18 cellular contexts compared by ENCODE assay signal in the genomic region with DNA sequence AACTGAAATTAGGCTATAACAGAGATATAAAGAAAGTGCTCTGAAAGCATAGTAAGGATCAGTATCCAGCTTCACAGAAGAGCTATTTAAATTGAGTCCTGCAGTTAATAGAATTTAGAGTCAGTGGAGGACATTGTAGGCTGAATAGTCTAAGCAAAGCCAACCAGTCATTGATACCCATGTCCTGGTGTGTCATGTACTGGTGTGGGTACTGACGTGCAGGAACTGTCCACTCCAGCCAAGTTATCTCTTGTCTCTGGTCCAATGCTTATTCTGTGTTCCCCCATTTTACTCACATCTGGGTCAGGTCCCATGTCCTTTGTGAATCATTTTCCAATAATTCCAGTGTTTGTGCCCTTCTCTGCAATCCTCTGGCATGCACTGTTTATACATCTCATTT.
DNase-seq lines count a peak whose midpoint lies in the region; ATAC-seq and TF ChIP-seq lines count a peak whose summit lies in the region.
"Had no signal": no experiment of that assay in that cellular context is flagged by ENCODE, and none has a peak within 500 bp of the region (broad histone marks: within the 10 kb centered on the region; RNA-seq: fewer than 3 reads in every experiment).

No MANE protein-coding gene starts in this region.

- no peaks in the 10 kb centered on the region for H3K9me3 Mint-ChIP-seq in HFFc6
- H3K9me3 Mint-ChIP-seq in GM23338, result no peaks in the 10 kb centered on the region
- H3K9me3 Mint-ChIP-seq: activated naive CD4-positive, alpha-beta T cell treated with anti-CD3 and anti-CD28 coated beads for 36 hours had no signal

- H2AFZ ChIP-seq in MM.1S (ENCODE audit: low read length), result no peak overlapping the region
- no peak overlapping the region for H2AFZ ChIP-seq in GM23338
- H2AFZ ChIP-seq: hepatocyte had no signal

- TF ChIP-seq POLR2A in body of pancreas (IDR thresholded peaks at IDR 0.05) (no peak), heart left ventricle (IDR thresholded peaks at IDR 0.05) (no peak)

- H3K36me3 ChIP-seq in body of pancreas (replicated peaks in 1 of 2; ENCODE audit: insufficient read depth in 1 of 2, low read depth in 2 of 2) (peaks cover 0 to 20% of the 10 kb centered on the region in 2 donors), heart left ventricle (peaks cover 0 to 99% (median 92%) of the 10 kb centered on the region in 9 donors), rectal smooth muscle tissue (ENCODE audit: control insufficient read depth, insufficient read depth, low read length) (peaks cover 38% of the 10 kb centered on the region), MM.1S (replicated peaks; ENCODE audit: insufficient read depth, low read length) (peaks cover 20% of the 10 kb centered on the region), GM23338 (ENCODE audit: insufficient read depth) (peaks cover 60% of the 10 kb centered on the region), BE2C (no peaks in the 10 kb centered on the region)

- intact Hi-C loops in body of pancreas (cut with DNase I), result no loop called here
- intact Hi-C loops in heart left ventricle (cut with DNase I), result loop anchor here in 1 of 10 donors (10.0 kb wide), 1 partner anchor 50 kb away; no protein-coding TSS in a partner anchor

- TF ChIP-seq CTCF in HFFc6 (IDR thresholded peaks at IDR 0.05), result no peak
- TF ChIP-seq CTCF in body of pancreas (IDR thresholded peaks at IDR 0.05), result no peak
- TF ChIP-seq CTCF in heart left ventricle (IDR thresholded peaks at IDR 0.05), result no peak
- no peak for TF ChIP-seq CTCF in MM.1S (IDR thresholded peaks at IDR 0.05; ENCODE audit: low read length)
- TF ChIP-seq CTCF in GM23338 (conservative IDR thresholded peaks at IDR 0.05; ENCODE audit: low read depth in 2 of 2), result no peak
- TF ChIP-seq CTCF in BE2C (IDR thresholded peaks at IDR 0.05; ENCODE audit: low read depth, low read length), result no peak

- H3K79me2 ChIP-seq in MM.1S (ENCODE audit: low read length), result peaks cover 5% of the 10 kb centered on the region; the same call in 1 of the 2 replicates
- no peaks in the 10 kb centered on the region for H3K79me2 ChIP-seq in GM23338 (replicated peaks; ENCODE audit: insufficient read depth)

- H3K4me3 Mint-ChIP-seq in HFFc6 (no peak overlapping the region), GM23338 (no peak overlapping the region)
- H3K4me3 Mint-ChIP-seq: activated naive CD4-positive, alpha-beta T cell treated with anti-CD3 and anti-CD28 coated beads for 36 hours had no signal

- H3K27ac Mint-ChIP-seq in HFFc6, result peak overlapping the region; percentile 21
- no peak overlapping the region for H3K27ac Mint-ChIP-seq in GM23338
- H3K27ac Mint-ChIP-seq: activated naive CD4-positive, alpha-beta T cell treated with anti-CD3 and anti-CD28 coated beads for 36 hours had no signal

- H3K9ac ChIP-seq in rectal smooth muscle tissue (ENCODE audit: low read length) (no peak overlapping the region), MM.1S (ENCODE audit: low read length) (no peak overlapping the region)
- H3K9ac ChIP-seq: BLaER1 had no signal

- H3K27ac ChIP-seq in body of pancreas, result no peak overlapping the region
- H3K27ac ChIP-seq in heart left ventricle, result peak overlapping the region in 4 of 12 donors; percentile 6 to 46 (median 29)
- H3K27ac ChIP-seq in rectal smooth muscle tissue (ENCODE audit: low read depth, low read length), result peak overlapping the region; percentile 25
- no peak overlapping the region for H3K27ac ChIP-seq in MM.1S (ENCODE audit: low read length)
- no peak overlapping the region for H3K27ac ChIP-seq in GM23338 (ENCODE audit: low read depth)
- H3K27ac ChIP-seq: BLaER1, hepatocyte, Peyer's patch, VCaP had no signal

- H3K4me3 ChIP-seq in body of pancreas (no peak overlapping the region), heart left ventricle (no peak overlapping the region), rectal smooth muscle tissue (ENCODE audit: low read length) (no peak overlapping the region), MM.1S (ENCODE audit: low read length) (no peak overlapping the region), GM23338 (no peak overlapping the region), BE2C (ENCODE audit: low read depth, low read length) (no peak overlapping the region)
- H3K4me3 ChIP-seq: BLaER1, hepatocyte, Peyer's patch had no signal

- WGBS in body of pancreas, 2 donors, result 22 to 40% methylated on average over 1 of the region's 1 CpG
- 35 to 56% (median 42%) methylated on average over 1 of the region's 1 CpG for WGBS in heart left ventricle, 4 donors

- ATAC-seq in body of pancreas (peak; percentile 50), heart left ventricle (peak; percentile 93 to 98 (median 95)), GM23338 (no peak)

- H3K9me3 ChIP-seq in body of pancreas, result no peaks in the 10 kb centered on the region
- no peaks in the 10 kb centered on the region for H3K9me3 ChIP-seq in heart left ventricle
- H3K9me3 ChIP-seq in MM.1S (replicated peaks; ENCODE audit: insufficient read depth, low read length), result no peaks in the 10 kb centered on the region
- no peaks in the 10 kb centered on the region for H3K9me3 ChIP-seq in BE2C
- H3K9me3 ChIP-seq: BLaER1, Peyer's patch had no signal

- H3K4me1 ChIP-seq in body of pancreas (peaks cover 31% of the 10 kb centered on the region), heart left ventricle (peaks cover 0 to 25% (median 9%) of the 10 kb centered on the region in 12 donors), rectal smooth muscle tissue (ENCODE audit: control insufficient read depth, insufficient read depth, low read length) (peaks cover 13% of the 10 kb centered on the region), MM.1S (ENCODE audit: low read length) (no peaks in the 10 kb centered on the region), GM23338 (ENCODE audit: insufficient read depth) (no peaks in the 10 kb centered on the region), BE2C (no peaks in the 10 kb centered on the region)
- H3K4me1 ChIP-seq: Peyer's patch had no signal

- DNase-seq in HFFc6 (no peak), body of pancreas (peak in 2 of 4 donors; percentile 22 to 29), heart left ventricle (no peak), MM.1S (no peak), NCI-H1694 treated with DMSO at 0.1 percent for 48 hours (lab: John Stamatoyannopoulos, UW) (no peak), GM23338 (ENCODE audit: low spot score) (no peak), BE2C (no peak)
- DNase-seq: activated naive CD4-positive, alpha-beta T cell treated with anti-CD3 and anti-CD28 coated beads for 36 hours; DMS 273 treated with DMSO at 0.1 percent for 48 hours; HCEC 1CT; kidney glomerular epithelial cell; MV-4-11; NCI-H2107; Peyer's patch had no signal

- H3K4me2 ChIP-seq in MM.1S (ENCODE audit: low read depth, low read length) (no peak overlapping the region), GM23338 (no peak overlapping the region)
- H3K4me2 ChIP-seq: BLaER1, hepatocyte had no signal

- H3K4me1 Mint-ChIP-seq in HFFc6 (ENCODE audit: low read depth), result peaks cover 47% of the 10 kb centered on the region
- H3K4me1 Mint-ChIP-seq in GM23338, result no peaks in the 10 kb centered on the region

- H4K20me1 ChIP-seq in MM.1S (ENCODE audit: insufficient read depth, low read length) (no peaks in the 10 kb centered on the region), GM23338 (replicated peaks; ENCODE audit: insufficient read depth) (peaks cover 3% of the 10 kb centered on the region; the same call in 1 of the 2 replicates)
- H4K20me1 ChIP-seq: BLaER1 had no signal

- no peaks in the 10 kb centered on the region for H3K27me3 Mint-ChIP-seq in HFFc6 (ENCODE audit: insufficient read depth)
- peaks cover 2% of the 10 kb centered on the region for H3K27me3 Mint-ChIP-seq in GM23338 (ENCODE audit: insufficient read depth, low read depth, poor library complexity)

- H3F3A ChIP-seq in MM.1S (ENCODE audit: insufficient read depth, low read length), result no peaks in the 10 kb centered on the region
- no peaks in the 10 kb centered on the region for H3F3A ChIP-seq in GM23338 (replicated peaks; ENCODE audit: low read depth)

- H3K9me2 ChIP-seq in MM.1S (replicated peaks; ENCODE audit: insufficient read depth, low read length) (no peaks in the 10 kb centered on the region), GM23338 (ENCODE audit: insufficient read depth) (no peaks in the 10 kb centered on the region)

- H3K27me3 ChIP-seq in body of pancreas (no peaks in the 10 kb centered on the region), heart left ventricle (no peaks in the 10 kb centered on the region), rectal smooth muscle tissue (ENCODE audit: control insufficient read depth, insufficient read depth, low read length) (no peaks in the 10 kb centered on the region), MM.1S (replicated peaks; ENCODE audit: insufficient read depth, low read length) (no peaks in the 10 kb centered on the region), GM23338 (ENCODE audit: insufficient read depth) (no peaks in the 10 kb centered on the region), BE2C (no peaks in the 10 kb centered on the region)
- H3K27me3 ChIP-seq: BLaER1, hepatocyte, Peyer's patch had no signal

- H3K36me3 Mint-ChIP-seq in HFFc6 (ENCODE audit: low read depth) (peaks cover 55% of the 10 kb centered on the region), GM23338 (ENCODE audit: low read depth) (peaks cover 79% of the 10 kb centered on the region)

TF ChIP-seq in GM23338, 12 proteins besides CTCF, POLR2A, EP300 and RAD21 (continues in another document):
- TF ChIP-seq, protein P1, sequence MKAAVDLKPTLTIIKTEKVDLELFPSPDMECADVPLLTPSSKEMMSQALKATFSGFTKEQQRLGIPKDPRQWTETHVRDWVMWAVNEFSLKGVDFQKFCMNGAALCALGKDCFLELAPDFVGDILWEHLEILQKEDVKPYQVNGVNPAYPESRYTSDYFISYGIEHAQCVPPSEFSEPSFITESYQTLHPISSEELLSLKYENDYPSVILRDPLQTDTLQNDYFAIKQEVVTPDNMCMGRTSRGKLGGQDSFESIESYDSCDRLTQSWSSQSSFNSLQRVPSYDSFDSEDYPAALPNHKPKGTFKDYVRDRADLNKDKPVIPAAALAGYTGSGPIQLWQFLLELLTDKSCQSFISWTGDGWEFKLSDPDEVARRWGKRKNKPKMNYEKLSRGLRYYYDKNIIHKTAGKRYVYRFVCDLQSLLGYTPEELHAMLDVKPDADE (IDR thresholded peaks at IDR 0.05), result no peak
- TF ChIP-seq EZH2 (IDR thresholded peaks at IDR 0.05; ENCODE audit: low read depth, unreplicated experiment), result no peak
- TF ChIP-seq STAT1 (IDR thresholded peaks at IDR 0.05; ENCODE audit: unreplicated experiment), result no peak
- TF ChIP-seq ZNF114 (CRISPR knock-in tag; IDR thresholded peaks at IDR 0.05), result no peak
